ENCODE assay signal across 1 cellular context in the genomic region with DNA sequence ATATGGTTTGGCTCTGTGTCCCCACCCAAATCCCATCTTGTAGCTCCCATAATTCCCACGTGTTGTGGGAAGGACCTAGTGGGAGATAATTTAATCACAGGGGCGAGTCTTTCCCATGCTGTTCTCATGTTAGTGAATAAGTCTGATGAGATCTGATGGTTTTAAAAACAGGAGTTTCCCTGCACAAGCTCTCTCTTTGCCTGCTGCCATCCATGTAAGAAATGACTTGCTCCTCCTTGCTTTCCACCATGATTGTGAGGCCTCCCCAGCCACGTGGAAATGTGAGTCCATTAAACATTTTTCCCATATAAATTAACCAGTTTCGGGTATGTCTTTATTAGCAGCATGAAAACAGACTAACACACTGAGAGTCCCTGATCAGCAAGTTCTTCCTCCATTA. TPM values are rescaled to one million over a fixed set of nuclear protein-coding genes. Genes with fewer than 3 reads are reported as not detected.
"Had no signal": no experiment of that assay in that cellular context is flagged by ENCODE, and none has a peak within 500 bp of the region (broad histone marks: within the 10 kb centered on the region; RNA-seq: fewer than 3 reads in every experiment).

No MANE protein-coding gene starts in this region.

RNA-seq across cellular contexts. Expression of a gene that starts 47.5 kb away (rescaled TPM):
- total RNA-seq: activated naive CD4-positive, alpha-beta T cell treated with anti-CD3 and anti-CD28 coated beads for 36 hours had no signal
